Comparison of ENCODE assay signal across 18 cellular contexts in the genomic region with DNA sequence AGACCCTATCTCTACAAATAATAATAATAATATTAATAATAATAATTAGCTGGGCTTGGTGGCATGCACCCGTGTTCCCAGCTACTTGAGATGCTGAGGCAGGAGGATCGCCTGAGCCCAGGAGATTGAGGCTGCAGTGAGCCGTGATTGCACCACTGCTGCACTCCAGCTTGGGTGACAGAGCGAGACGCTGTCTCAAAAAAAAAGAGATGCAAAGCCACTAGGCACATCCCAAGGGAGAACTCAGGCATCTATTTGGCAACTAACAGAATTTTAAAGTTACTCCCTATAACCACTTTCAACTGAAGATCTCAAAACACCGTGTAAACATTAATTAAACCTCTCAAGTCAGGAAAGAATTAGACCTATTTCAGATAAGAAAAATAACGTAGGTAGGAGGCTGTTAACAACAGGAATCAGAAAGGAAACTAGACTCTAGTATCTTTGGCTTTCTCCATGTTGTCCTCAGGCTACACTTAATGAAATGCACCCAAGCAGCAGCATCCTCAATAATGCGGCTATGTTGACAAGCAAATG. TPM values are rescaled to one million over a fixed set of nuclear protein-coding genes. Genes with fewer than 3 reads are reported as not detected.
DNase-seq lines count a peak whose midpoint lies in the region; ATAC-seq and TF ChIP-seq lines count a peak whose summit lies in the region.
"Had no signal": no experiment of that assay in that cellular context is flagged by ENCODE, and none has a peak within 500 bp of the region (broad histone marks: within the 10 kb centered on the region; RNA-seq: fewer than 3 reads in every experiment).

No MANE protein-coding gene starts in this region.

- POLR2A ChIA-PET in Panc1 (lab: Charles Lee) = interaction anchor here (0.5 to 0.7 kb wide), 2 partner anchors 27 to 114 kb away, joined by 6 to 8 read pairs; no protein-coding TSS in a partner anchor

- H3K36me3 Mint-ChIP-seq in stimulated activated naive CD8-positive, alpha-beta T cell treated with anti-CD3 and anti-CD28 coated beads, Interleukin-15, Interleukin-2, amounts not matched to agents 100 ng/mL and 50 ng/mL, for 24 hours (ENCODE audit: low read depth) = no peaks in the 10 kb centered on the region

- ATAC-seq in stimulated activated naive CD8-positive, alpha-beta T cell treated with anti-CD3 and anti-CD28 coated beads, Interleukin-15, amount 100 ng/mL, for 72 hours = no peak
- ATAC-seq in Panc1 = no peak
- ATAC-seq: activated CD8-positive, alpha-beta T cell treated with anti-CD3 and anti-CD28 coated beads for 36 hours; body of pancreas had no signal

- peak overlapping the region; percentile 8 for H3K4me2 ChIP-seq in hepatocyte
- H3K4me2 ChIP-seq in MM.1S (ENCODE audit: low read depth, low read length) = no peak overlapping the region

- TF ChIP-seq CTCF in Panc1 (IDR thresholded peaks at IDR 0.05) = no peak
- no peak for TF ChIP-seq CTCF in hepatocyte (IDR thresholded peaks at IDR 0.05; ENCODE audit: poor library complexity)
- no peak for TF ChIP-seq CTCF in MM.1S (IDR thresholded peaks at IDR 0.05; ENCODE audit: low read length)

- no peaks in the 10 kb centered on the region for H3K9me2 ChIP-seq in hepatocyte (replicated peaks; ENCODE audit: insufficient read depth)
- H3K9me2 ChIP-seq in MM.1S (replicated peaks; ENCODE audit: insufficient read depth, low read length) = no peaks in the 10 kb centered on the region

- H3K4me1 Mint-ChIP-seq in stimulated activated naive CD8-positive, alpha-beta T cell treated with anti-CD3 and anti-CD28 coated beads, Interleukin-15, Interleukin-2, amounts not matched to agents 100 ng/mL and 50 ng/mL, for 24 hours (ENCODE audit: low read depth) = peaks cover 68% of the 10 kb centered on the region
- H3K4me1 Mint-ChIP-seq in stimulated activated naive CD8-positive, alpha-beta T cell treated with anti-CD3 and anti-CD28 coated beads, Interleukin-15, amount 100 ng/mL, for 72 hours = peaks cover 63% of the 10 kb centered on the region

- H3F3A ChIP-seq in MM.1S (ENCODE audit: insufficient read depth, low read length) = peaks cover 14% of the 10 kb centered on the region

- H3K79me2 ChIP-seq in hepatocyte (peaks cover 80% of the 10 kb centered on the region), MM.1S (ENCODE audit: low read length) (peaks cover 69% of the 10 kb centered on the region)

- in situ Hi-C loops in Panc1 (cut with HindIII; ENCODE audit: low pct_unique_long_range_greater_than_20kb, low sequenced_read_pairs) = no loop called here

- no peaks in the 10 kb centered on the region for H3K27me3 Mint-ChIP-seq in stimulated activated naive CD8-positive, alpha-beta T cell treated with anti-CD3 and anti-CD28 coated beads, Interleukin-15, Interleukin-2, amounts not matched to agents 100 ng/mL and 50 ng/mL, for 24 hours
- H3K27me3 Mint-ChIP-seq in stimulated activated naive CD8-positive, alpha-beta T cell treated with anti-CD3 and anti-CD28 coated beads, Interleukin-15, amount 100 ng/mL, for 72 hours = no peaks in the 10 kb centered on the region
- H3K27me3 Mint-ChIP-seq: activated CD8-positive, alpha-beta T cell treated with anti-CD3 and anti-CD28 coated beads for 36 hours had no signal

- H3K27ac Mint-ChIP-seq in stimulated activated naive CD8-positive, alpha-beta T cell treated with anti-CD3 and anti-CD28 coated beads, Interleukin-15, Interleukin-2, amounts not matched to agents 100 ng/mL and 50 ng/mL, for 24 hours = peak overlapping the region; percentile 59
- H3K27ac Mint-ChIP-seq in stimulated activated naive CD8-positive, alpha-beta T cell treated with anti-CD3 and anti-CD28 coated beads, Interleukin-15, amount 100 ng/mL, for 72 hours = no peak overlapping the region
- H3K27ac Mint-ChIP-seq: activated CD8-positive, alpha-beta T cell treated with anti-CD3 and anti-CD28 coated beads for 36 hours had no signal

- no peaks in the 10 kb centered on the region for H3K27me3 ChIP-seq in Panc1 (ENCODE audit: control insufficient read depth, insufficient read depth, low read length)
- no peaks in the 10 kb centered on the region for H3K27me3 ChIP-seq in hepatocyte
- H3K27me3 ChIP-seq in MM.1S (replicated peaks; ENCODE audit: insufficient read depth, low read length) = no peaks in the 10 kb centered on the region
- H3K27me3 ChIP-seq: body of pancreas, testis had no signal

- H3K36me3 ChIP-seq in Panc1 (ENCODE audit: control insufficient read depth, insufficient read depth, low read length) (no peaks in the 10 kb centered on the region), hepatocyte (replicated peaks; ENCODE audit: insufficient read depth, low read depth) (no peaks in the 10 kb centered on the region), MM.1S (replicated peaks; ENCODE audit: insufficient read depth, low read length) (no peaks in the 10 kb centered on the region)

- H3K9me3 Mint-ChIP-seq in stimulated activated naive CD8-positive, alpha-beta T cell treated with anti-CD3 and anti-CD28 coated beads, Interleukin-15, Interleukin-2, amounts not matched to agents 100 ng/mL and 50 ng/mL, for 24 hours = no peaks in the 10 kb centered on the region
- no peaks in the 10 kb centered on the region for H3K9me3 Mint-ChIP-seq in stimulated activated naive CD8-positive, alpha-beta T cell treated with anti-CD3 and anti-CD28 coated beads, Interleukin-15, amount 100 ng/mL, for 72 hours
- H3K9me3 Mint-ChIP-seq: activated CD8-positive, alpha-beta T cell treated with anti-CD3 and anti-CD28 coated beads for 36 hours had no signal

- H3K9me3 ChIP-seq in Panc1 (ENCODE audit: control insufficient read depth, insufficient read depth, low read depth, low read length) (no peaks in the 10 kb centered on the region), hepatocyte (ENCODE audit: low read depth) (no peaks in the 10 kb centered on the region), MM.1S (replicated peaks; ENCODE audit: insufficient read depth, low read length) (no peaks in the 10 kb centered on the region)
- H3K9me3 ChIP-seq: body of pancreas, testis had no signal

- H3K4me1 ChIP-seq in Panc1 (ENCODE audit: control insufficient read depth, insufficient read depth, low read length) = peaks cover 19% of the 10 kb centered on the region; the same call in 1 of the 2 replicates
- peaks cover 11% of the 10 kb centered on the region for H3K4me1 ChIP-seq in hepatocyte (ENCODE audit: insufficient read depth)
- peaks cover 16% of the 10 kb centered on the region; the same call in 1 of the 2 replicates for H3K4me1 ChIP-seq in MM.1S (ENCODE audit: low read length)

- peak overlapping the region; percentile 55 for H3K4me3 Mint-ChIP-seq in stimulated activated naive CD8-positive, alpha-beta T cell treated with anti-CD3 and anti-CD28 coated beads, Interleukin-15, Interleukin-2, amounts not matched to agents 100 ng/mL and 50 ng/mL, for 24 hours
- no peak overlapping the region for H3K4me3 Mint-ChIP-seq in stimulated activated naive CD8-positive, alpha-beta T cell treated with anti-CD3 and anti-CD28 coated beads, Interleukin-15, amount 100 ng/mL, for 72 hours
- H3K4me3 Mint-ChIP-seq: activated CD8-positive, alpha-beta T cell treated with anti-CD3 and anti-CD28 coated beads for 36 hours had no signal

- no peak for DNase-seq in stimulated activated naive CD8-positive, alpha-beta T cell treated with anti-CD3 and anti-CD28 coated beads, Interleukin-15, amount 100 ng/mL, for 72 hours
- DNase-seq in Panc1 (ENCODE audit: low read depth, low spot score) (no peak), hepatocyte (ENCODE audit: low spot score) (no peak), putamen (ENCODE audit: low spot score) (no peak), cerebellar cortex (ENCODE audit: low spot score) (no peak), MM.1S (no peak), AG20443 (ENCODE audit: low spot score) (no peak)
- DNase-seq: activated CD8-positive, alpha-beta T cell treated with anti-CD3 and anti-CD28 coated beads for 36 hours; activated gamma-delta T cell treated with Interleukin-2 at 50 U/mL for 16 hours; body of pancreas; DMS53; effector memory CD4-positive, alpha-beta T cell; mesendoderm; NCI-H1092; RPMI8226 had no signal

- H4K20me1 ChIP-seq in hepatocyte (ENCODE audit: insufficient read depth, poor library complexity, severe bottlenecking) (peaks cover 55% of the 10 kb centered on the region), MM.1S (ENCODE audit: insufficient read depth, low read length) (no peaks in the 10 kb centered on the region)

- intact Hi-C loops in Panc1 (cut with micrococcal nuclease; ENCODE audit: unreplicated experiment) = no loop called here

- CTCF ChIA-PET in Panc1 (lab: Charles Lee) = no interaction called here

- no TSS peak for BruUV-seq in Panc1 (replicated peaks; lab: Mats Ljungman, UMichigan)

- H3K4me3 ChIP-seq in Panc1 (ENCODE audit: low read depth in 2 of 2, low read length in 2 of 2) (no peak overlapping the region), hepatocyte (no peak overlapping the region), MM.1S (ENCODE audit: low read length) (no peak overlapping the region)
- H3K4me3 ChIP-seq: body of pancreas, testis had no signal

- no peak overlapping the region for H3K9ac ChIP-seq in MM.1S (ENCODE audit: low read length)
- H3K9ac ChIP-seq: parathyroid adenoma had no signal

- WGBS in hepatocyte (ENCODE audit: low lambda C conversion rate, missing lambda C conversion rate) = 65% methylated on average over 8 of the region's 8 CpGs

- H3K27ac ChIP-seq in Panc1 (ENCODE audit: low read length) = 0 out of 2 replicates have a peak overlapping the region, but pooled peaks have one; percentile 0
- no peak overlapping the region for H3K27ac ChIP-seq in hepatocyte
- no peak overlapping the region for H3K27ac ChIP-seq in MM.1S (ENCODE audit: low read length)
- H3K27ac ChIP-seq: body of pancreas, parathyroid adenoma had no signal

- H2AFZ ChIP-seq in hepatocyte (no peak overlapping the region), MM.1S (ENCODE audit: low read length) (no peak overlapping the region)
- H2AFZ ChIP-seq: parathyroid adenoma had no signal

RNA-seq across cellular contexts. Expression of gene RNF19B, which starts 3.7 kb away (rescaled TPM):
- 29.1 TPM for total RNA-seq in Panc1 (2021; ENCODE audit: unreplicated experiment)
- 20.4 TPM for polyA plus RNA-seq in Panc1 (2012; ENCODE audit: insufficient read length)
- total RNA-seq in hepatocyte = 16.1 and 21.3 TPM in 2 replicates
- 11.5 and 15.5 TPM in 2 replicates for polyA plus RNA-seq in hepatocyte

RNA-seq across cellular contexts. Expression of gene TMEM54, which starts 59.7 kb away (rescaled TPM):
- total RNA-seq in Panc1 (2021; ENCODE audit: unreplicated experiment) (61.5 TPM), hepatocyte (24.8 and 33.5 TPM in 2 replicates)
- 133 TPM for polyA plus RNA-seq in Panc1 (2012; ENCODE audit: insufficient read length)
- polyA plus RNA-seq in hepatocyte = 52.6 and 64.7 TPM in 2 replicates
